Comparison of ENCODE assay signal across 25 cellular contexts in the genomic region with DNA sequence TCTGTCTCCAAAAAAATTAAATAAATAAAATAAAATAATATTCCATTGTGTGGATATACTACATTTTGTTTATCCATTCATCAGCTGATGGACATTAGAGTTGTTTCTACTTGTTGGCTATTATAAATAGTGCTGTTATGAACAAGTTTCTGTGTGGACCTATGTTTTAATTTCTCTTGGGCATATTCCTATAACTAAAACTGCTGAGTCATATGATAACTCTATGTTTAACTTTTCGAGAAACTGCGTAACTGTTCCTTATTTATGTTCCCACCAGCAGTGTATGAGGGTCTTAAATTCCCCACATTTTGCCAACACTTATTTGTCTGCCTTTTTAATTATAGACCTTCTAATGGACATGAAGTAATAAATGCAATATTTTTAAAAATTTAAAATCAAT.
DNase-seq lines count a peak whose midpoint lies in the region; ATAC-seq, FAIRE-seq and TF ChIP-seq lines count a peak whose summit lies in the region.
"Had no signal": no experiment of that assay in that cellular context is flagged by ENCODE, and none has a peak within 500 bp of the region (broad histone marks: within the 10 kb centered on the region; RNA-seq: fewer than 3 reads in every experiment).

No MANE protein-coding gene starts in this region.

- H3K18ac ChIP-seq in IMR-90 (ENCODE audit: low read depth, low read length), result no peak overlapping the region

- intact Hi-C loops in HepG2 (cut with micrococcal nuclease; ENCODE audit: unreplicated experiment) (no loop called here), right lobe of liver (cut with DNase I) (no loop called here), IMR-90 (cut with micrococcal nuclease) (no loop called here)

- H2AK9ac ChIP-seq in IMR-90 (replicated peaks; ENCODE audit: low read depth, low read length, poor library complexity), result no peak overlapping the region

- no peak overlapping the region for H3K4me3 ChIP-seq in HepG2 (replicated peaks in 1 of 3; ENCODE audit: insufficient read depth in 1 of 3, low read depth in 2 of 3, low read length in 3 of 3)
- H3K4me3 ChIP-seq in right lobe of liver, result no peak overlapping the region
- no peak overlapping the region for H3K4me3 ChIP-seq in IMR-90 (ENCODE audit: insufficient read depth, low read depth, low read length)
- H3K4me3 ChIP-seq in HAP-1, result no peak overlapping the region
- H3K4me3 ChIP-seq: BLaER1, GM12878 had no signal

- POLR2A ChIA-PET in HepG2 (lab: Yijun Ruan, JAX), result no interaction called here
- POLR2A ChIA-PET in IMR-90 (lab: Charles Lee; ENCODE audit: unreplicated experiment), result no interaction called here

- in situ Hi-C loops in HepG2 (cut with HindIII; ENCODE audit: extremely low pct_ligation_motif_present, low pct_unique_long_range_greater_than_20kb) (no loop called here), IMR-90 (cut with MboI; ENCODE audit: low sequenced_read_pairs) (no loop called here), HAP-1 (cut with MboI; ENCODE audit: low sequenced_read_pairs) (no loop called here)

- no peak overlapping the region for H4K5ac ChIP-seq in IMR-90 (ENCODE audit: low read depth, low read length)

- H3K4ac ChIP-seq in IMR-90 (ENCODE audit: low read depth, low read length), result no peak overlapping the region

- H4K8ac ChIP-seq in IMR-90 (ENCODE audit: low read depth in 2 of 2, low read length in 2 of 2), result no peak overlapping the region

- H3K79me1 ChIP-seq in IMR-90 (ENCODE audit: low read depth in 1 of 2, low read length in 2 of 2), result no peaks in the 10 kb centered on the region

- H3K9me1 ChIP-seq in IMR-90 (ENCODE audit: insufficient read depth, low read length), result no peaks in the 10 kb centered on the region

- H2AFZ ChIP-seq in HepG2 (ENCODE audit: low read length) (no peak overlapping the region), IMR-90 (replicated peaks; ENCODE audit: low read length, poor library complexity) (no peak overlapping the region)

- ATAC-seq in HepG2 (no peak), right lobe of liver (no peak), IMR-90 (ENCODE audit: low read depth) (no peak), HG02763 (IDR thresholded peaks at IDR 0.05; ENCODE audit: unreplicated experiment) (no peak)
- ATAC-seq: GM12878 had no signal

- no peak overlapping the region for H2AK5ac ChIP-seq in IMR-90 (ENCODE audit: low read depth, low read length)

- BruUV-seq in HepG2 (replicated peaks; lab: Mats Ljungman, UMichigan) (no TSS peak), IMR-90 (replicated peaks; lab: Mats Ljungman, UMichigan) (no TSS peak)

- H3K36me3 ChIP-seq in HepG2 (replicated peaks in 1 of 2; ENCODE audit: control insufficient read depth in 1 of 2, insufficient read depth in 2 of 2, low read length in 2 of 2), result no peaks in the 10 kb centered on the region
- H3K36me3 ChIP-seq in right lobe of liver, result no peaks in the 10 kb centered on the region
- no peaks in the 10 kb centered on the region for H3K36me3 ChIP-seq in IMR-90 (ENCODE audit: control insufficient read depth, insufficient read depth, low read length)
- H3K36me3 ChIP-seq in HAP-1 (replicated peaks), result no peaks in the 10 kb centered on the region
- H3K36me3 ChIP-seq: BE2C, BLaER1 had no signal

- no peak overlapping the region for H2BK20ac ChIP-seq in IMR-90 (ENCODE audit: low read depth, low read length)

- no peak overlapping the region for H2BK5ac ChIP-seq in IMR-90 (ENCODE audit: low read depth, low read length, poor library complexity, severe bottlenecking)

- TF ChIP-seq POLR2A in HepG2 (IDR thresholded peaks at IDR 0.05; ENCODE audit: insufficient read depth in 1 of 2, low read depth in 2 of 2, low read length in 2 of 2) (no peak), right lobe of liver (IDR thresholded peaks at IDR 0.05) (no peak), IMR-90 (IDR thresholded peaks at IDR 0.05; ENCODE audit: low read depth, low read length) (no peak)

- no peak overlapping the region for H2BK120ac ChIP-seq in IMR-90 (ENCODE audit: low read depth, low read length)

- H4K91ac ChIP-seq in IMR-90 (ENCODE audit: insufficient read depth, low read depth, low read length), result no peak overlapping the region

- H4K20me1 ChIP-seq in HepG2 (ENCODE audit: insufficient read depth, low read length) (no peaks in the 10 kb centered on the region), IMR-90 (ENCODE audit: insufficient read depth, low read length) (no peaks in the 10 kb centered on the region)
- H4K20me1 ChIP-seq: BLaER1 had no signal

- H3K9me3 ChIP-seq in HepG2 (ENCODE audit: low read length) (no peaks in the 10 kb centered on the region), right lobe of liver (no peaks in the 10 kb centered on the region), IMR-90 (ENCODE audit: control insufficient read depth, insufficient read depth, low read length) (peaks cover 2% of the 10 kb centered on the region; the same call in 1 of the 2 replicates), HAP-1 (no peaks in the 10 kb centered on the region)
- H3K9me3 ChIP-seq: BE2C had no signal

- no peak for FAIRE-seq in HepG2 (lab: Jason Lieb, UNC)
- FAIRE-seq: A204.1, GM12878, GM12892, GM18507 had no signal

- H3K23ac ChIP-seq in IMR-90 (ENCODE audit: low read depth, low read length), result no peak overlapping the region

- CTCF ChIA-PET in HepG2 (lab: Yijun Ruan, JAX; ENCODE audit: low intra/inter-chr PET ratio, low total read pairs) (no interaction called here), IMR-90 (lab: Yijun Ruan, JAX) (no interaction called here)

- H3K4me1 ChIP-seq in HepG2 (ENCODE audit: insufficient read depth, low read length), result no peaks in the 10 kb centered on the region
- H3K4me1 ChIP-seq in right lobe of liver, result peaks cover 0 to 3% (median under 1%) of the 10 kb centered on the region in 4 donors
- H3K4me1 ChIP-seq in IMR-90 (ENCODE audit: control insufficient read depth, insufficient read depth, low read length), result no peaks in the 10 kb centered on the region
- no peaks in the 10 kb centered on the region for H3K4me1 ChIP-seq in HAP-1
- H3K4me1 ChIP-seq: BE2C, BLaER1 had no signal

- DNase-seq in HepG2 (ENCODE audit: low spot score) (no peak), right lobe of liver (no peak), IMR-90 (no peak), HAP-1 (ENCODE audit: low spot score in 2 of 2) (no peak)
- DNase-seq: 8988T; ACHN; BE2C; C1 segment of cervical spinal cord; CD4-positive, alpha-beta memory T cell; CD4-positive, CD25-positive, alpha-beta regulatory T cell; CD8-positive, alpha-beta memory T cell; COR-L47; DMS 273 treated with DMSO at 0.1 percent for 48 hours; DMS153; DMS53; DMS79; DND-41; EL; GDM1 had no signal

- H3K79me2 ChIP-seq in HepG2 (ENCODE audit: insufficient read depth, low read length), result no peaks in the 10 kb centered on the region

- TF ChIP-seq EP300 in HepG2 (IDR thresholded peaks at IDR 0.05; ENCODE audit: low read depth in 2 of 2, low read length in 2 of 2), result no peak
- no peak for TF ChIP-seq EP300 in HepG2 (CRISPR knock-in tag; IDR thresholded peaks at IDR 0.05; ENCODE audit: borderline replicate concordance)

- H3K4me2 ChIP-seq in HepG2 (ENCODE audit: low read depth, low read length) (no peak overlapping the region), IMR-90 (ENCODE audit: low read depth, low read length) (no peak overlapping the region)
- H3K4me2 ChIP-seq: BLaER1 had no signal

- WGBS in HepG2 (ENCODE audit: low lambda C conversion rate), result 94% methylated on average over 2 of the region's 2 CpGs
- WGBS in right lobe of liver (ENCODE audit: insufficient coverage, low coverage, low lambda C conversion rate, missing lambda C conversion rate), result 75% methylated on average over 2 of the region's 2 CpGs
- no CpG with 5 or more reads among the region's 2 CpGs for WGBS in IMR-90 (ENCODE audit: extremely low coverage in 2 of 2, insufficient read length in 1 of 2), 2 experiments

- no peak overlapping the region for H2BK15ac ChIP-seq in IMR-90 (ENCODE audit: low read depth, low read length)

- TF ChIP-seq RAD21 in HepG2 (CRISPR knock-in tag; IDR thresholded peaks at IDR 0.05), result no peak
- TF ChIP-seq RAD21 in IMR-90 (IDR thresholded peaks at IDR 0.05; ENCODE audit: low read length), result no peak

- H3K14ac ChIP-seq in IMR-90 (replicated peaks; ENCODE audit: low read depth, low read length), result no peak overlapping the region

- no peak overlapping the region for H3K27ac ChIP-seq in HepG2 (ENCODE audit: extremely low read length, insufficient read depth, low read length)
- H3K27ac ChIP-seq in right lobe of liver, result no peak overlapping the region
- H3K27ac ChIP-seq in IMR-90 (ENCODE audit: insufficient read depth, low read length), result no peak overlapping the region
- H3K27ac ChIP-seq: BLaER1 had no signal

- H3K9ac ChIP-seq in HepG2 (ENCODE audit: insufficient read depth, low read depth, low read length), result no peak overlapping the region
- H3K9ac ChIP-seq in IMR-90 (ENCODE audit: low read depth, low read length), result no peak overlapping the region
- H3K9ac ChIP-seq: BLaER1 had no signal

- dilution Hi-C loops in IMR-90 (cut with HindIII; ENCODE audit: low sequenced_read_pairs, unreplicated experiment), result no loop called here

- no peak for TF ChIP-seq CTCF in HepG2 (CRISPR knock-in tag; IDR thresholded peaks at IDR 0.05)
- TF ChIP-seq CTCF in right lobe of liver (IDR thresholded peaks at IDR 0.05), result no peak
- TF ChIP-seq CTCF in IMR-90 (conservative IDR thresholded peaks at IDR 0.05; ENCODE audit: low read depth, low read length), result no peak

- H3K27me3 ChIP-seq in HepG2 (ENCODE audit: control insufficient read depth in 1 of 2, insufficient read depth in 2 of 2, low read length in 2 of 2), result no peaks in the 10 kb centered on the region
- H3K27me3 ChIP-seq in right lobe of liver, result no peaks in the 10 kb centered on the region
- no peaks in the 10 kb centered on the region; the same call in 1 of the 2 replicates for H3K27me3 ChIP-seq in IMR-90 (ENCODE audit: control insufficient read depth, insufficient read depth, low read length)
- H3K27me3 ChIP-seq in HAP-1 (ENCODE audit: low read depth), result no peaks in the 10 kb centered on the region
- H3K27me3 ChIP-seq: BE2C, BLaER1 had no signal

- H3K56ac ChIP-seq in IMR-90 (ENCODE audit: extremely low read depth, insufficient read depth, low read length), result no peak overlapping the region

TF ChIP-seq in HepG2, 621 proteins besides CTCF, POLR2A, EP300 and RAD21:
- TF ChIP-seq NFE2L2 (IDR thresholded peaks at IDR 0.05; ENCODE audit: low read length), result peak; percentile 59; the same call in 1 of the 2 replicates
- TF ChIP-seq MAFK (conservative IDR thresholded peaks at IDR 0.05 in 1 of 2, IDR thresholded peaks at IDR 0.05 in 1 of 2; ENCODE audit: low read length in 2 of 2), result peak; percentile 48 to 69; a peak in 3 of 4 replicates
- no peak for TF ChIP-seq ZNF430 (CRISPR knock-in tag; IDR thresholded peaks at IDR 0.05)
- TF ChIP-seq ZNF777 (CRISPR knock-in tag; IDR thresholded peaks at IDR 0.05), result no peak
- TF ChIP-seq MAFF (IDR thresholded peaks at IDR 0.05; ENCODE audit: low read depth, low read length), result peak; percentile 36; the same call in 1 of the 2 replicates

TF ChIP-seq in IMR-90, 13 proteins besides CTCF, POLR2A, EP300 and RAD21:
- TF ChIP-seq CHD1 (IDR thresholded peaks at IDR 0.05; ENCODE audit: low read depth, low read length), result no peak
- peak; percentile 84 for TF ChIP-seq MAFK (IDR thresholded peaks at IDR 0.05; ENCODE audit: low read depth, low read length)
- no peak for TF ChIP-seq CEBPB (IDR thresholded peaks at IDR 0.05; ENCODE audit: low read depth, low read length)
- TF ChIP-seq RCOR1 (IDR thresholded peaks at IDR 0.05; ENCODE audit: insufficient replicate concordance, low read length), result no peak
- TF ChIP-seq RFX5 (IDR thresholded peaks at IDR 0.05; ENCODE audit: low read depth, low read length), result no peak
- TF ChIP-seq NFE2L2 (IDR thresholded peaks at IDR 0.05; ENCODE audit: low read depth, low read length), result peak; percentile 94
